8 cellular contexts compared by ENCODE assay signal in the genomic region with DNA sequence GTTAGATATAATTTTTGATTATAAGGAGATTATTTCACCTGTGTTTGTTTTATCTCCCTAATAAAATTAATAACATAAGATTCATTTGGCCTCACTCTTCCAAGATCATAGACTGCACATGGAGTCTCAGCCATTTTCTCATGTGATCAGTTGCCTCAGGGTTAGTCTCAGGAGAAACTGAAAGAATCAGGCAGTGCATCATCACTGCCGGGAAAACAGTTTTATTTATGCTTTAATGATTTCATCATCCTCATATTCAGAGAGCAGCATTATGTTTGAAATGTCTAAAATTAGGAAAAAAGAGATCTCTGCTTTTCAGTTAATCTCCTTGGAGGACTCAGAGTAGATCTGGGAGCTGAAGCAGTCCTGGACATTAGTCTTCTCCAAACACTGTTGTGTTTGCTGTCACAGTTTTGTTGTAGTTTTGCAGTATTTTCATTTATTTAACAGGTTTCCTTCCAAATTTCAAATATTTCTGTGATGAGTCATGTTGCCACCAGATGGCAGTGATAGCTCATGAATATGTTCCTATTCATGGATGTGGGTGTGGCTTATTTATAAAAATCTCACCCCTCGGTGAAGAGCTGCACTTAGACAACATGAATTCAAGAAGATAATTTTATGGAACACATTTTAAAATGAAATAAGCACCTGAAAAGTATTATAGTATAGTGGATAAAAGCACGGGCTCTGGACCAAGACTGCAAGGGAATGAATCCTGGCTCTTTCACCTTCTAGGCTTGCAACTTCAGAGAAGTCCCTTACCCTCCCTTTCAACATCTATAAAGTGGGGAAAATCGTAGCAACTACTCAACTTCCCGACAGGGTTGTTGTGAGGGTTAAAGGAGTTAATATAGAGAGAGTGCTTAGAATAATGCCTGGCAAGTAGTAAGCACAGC. TPM values are rescaled to one million over a fixed set of nuclear protein-coding genes. Genes with fewer than 3 reads are reported as not detected.
DNase-seq lines count a peak whose midpoint lies in the region; ATAC-seq and TF ChIP-seq lines count a peak whose summit lies in the region.

No MANE protein-coding gene starts in this region.

- TF ChIP-seq POLR2A in prostate gland (IDR thresholded peaks at IDR 0.05) = no peak

- no peaks in the 10 kb centered on the region for H3K9me3 ChIP-seq in CD8-positive, alpha-beta memory T cell (ENCODE audit: low read length)
- no peaks in the 10 kb centered on the region for H3K9me3 ChIP-seq in prostate gland

- no peak overlapping the region for H3K4me3 ChIP-seq in CD8-positive, alpha-beta memory T cell (ENCODE audit: low read length)
- no peak overlapping the region for H3K4me3 ChIP-seq in prostate gland

- H3K27me3 ChIP-seq in CD8-positive, alpha-beta memory T cell (ENCODE audit: insufficient read depth, low read length, poor library complexity, severe bottlenecking) = no peaks in the 10 kb centered on the region
- H3K27me3 ChIP-seq in prostate gland (replicated peaks; ENCODE audit: insufficient read depth) = no peaks in the 10 kb centered on the region

- 30% methylated on average over 5 of the region's 5 CpGs for WGBS in prostate gland

- no peaks in the 10 kb centered on the region for H3K27me3 Mint-ChIP-seq in CD8-positive, alpha-beta memory T cell
- no peaks in the 10 kb centered on the region for H3K27me3 Mint-ChIP-seq in activated CD4-positive, alpha-beta T cell treated with anti-CD3 and anti-CD28 coated beads, Interleukin-2, amount 10 ng/mL, durations not matched to agents 7 days and 5 days

- CTCF ChIA-PET in CD8-positive, alpha-beta memory T cell (lab: Charles Lee) = interaction anchor here (0.7 to 1.6 kb wide), 5 partner anchors 8 to 619 kb away, joined by 3 to 8 read pairs (median 5); partner anchors contain the start of gene CHD1L
- CTCF ChIA-PET in activated CD4-positive, alpha-beta T cell treated with anti-CD3 and anti-CD28 coated beads, Interleukin-2, amount 10 ng/mL, durations not matched to agents 7 days and 5 days (lab: Charles Lee) = interaction anchor here (0.7 to 2.3 kb wide), 7 partner anchors 13 to 793 kb away, joined by 3 to 9 read pairs (median 3); partner anchors contain the start of gene CHD1L

- intact Hi-C loops in prostate gland (cut with DNase I) = no loop called here

- H3K4me3 Mint-ChIP-seq in CD8-positive, alpha-beta memory T cell = no peak overlapping the region
- no peak overlapping the region for H3K4me3 Mint-ChIP-seq in activated CD4-positive, alpha-beta T cell treated with anti-CD3 and anti-CD28 coated beads, Interleukin-2, amount 10 ng/mL, durations not matched to agents 7 days and 5 days

- no peak overlapping the region for H3K27ac ChIP-seq in CD8-positive, alpha-beta memory T cell (ENCODE audit: low read depth, low read length)
- H3K27ac ChIP-seq in prostate gland = no peak overlapping the region

- H3K4me1 ChIP-seq in CD8-positive, alpha-beta memory T cell (ENCODE audit: insufficient read depth, low read length) = no peaks in the 10 kb centered on the region
- H3K4me1 ChIP-seq in prostate gland (replicated peaks) = no peaks in the 10 kb centered on the region

- H3K27ac Mint-ChIP-seq in CD8-positive, alpha-beta memory T cell = peak overlapping the region in 2 of 8 donors; percentile 33 to 57
- no peak overlapping the region for H3K27ac Mint-ChIP-seq in activated CD4-positive, alpha-beta T cell treated with anti-CD3 and anti-CD28 coated beads, Interleukin-2, amount 10 ng/mL, durations not matched to agents 7 days and 5 days

- H3K36me3 Mint-ChIP-seq in CD8-positive, alpha-beta memory T cell = peaks cover 10 to 71% (median 26%) of the 10 kb centered on the region in 3 donors
- peaks cover 57% of the 10 kb centered on the region for H3K36me3 Mint-ChIP-seq in activated CD4-positive, alpha-beta T cell treated with anti-CD3 and anti-CD28 coated beads, Interleukin-2, amount 10 ng/mL, durations not matched to agents 7 days and 5 days (ENCODE audit: low read depth)

- peaks cover 0 to 6% (median 0%) of the 10 kb centered on the region in 3 donors for H3K4me1 Mint-ChIP-seq in CD8-positive, alpha-beta memory T cell
- peaks cover 6% of the 10 kb centered on the region for H3K4me1 Mint-ChIP-seq in activated CD4-positive, alpha-beta T cell treated with anti-CD3 and anti-CD28 coated beads, Interleukin-2, amount 10 ng/mL, durations not matched to agents 7 days and 5 days

- H3K36me3 ChIP-seq in CD8-positive, alpha-beta memory T cell (ENCODE audit: insufficient read depth, low read length) = peaks cover 32% of the 10 kb centered on the region
- no peaks in the 10 kb centered on the region for H3K36me3 ChIP-seq in prostate gland

- no peaks in the 10 kb centered on the region for H3K9me3 Mint-ChIP-seq in CD8-positive, alpha-beta memory T cell
- no peaks in the 10 kb centered on the region for H3K9me3 Mint-ChIP-seq in activated CD4-positive, alpha-beta T cell treated with anti-CD3 and anti-CD28 coated beads, Interleukin-2, amount 10 ng/mL, durations not matched to agents 7 days and 5 days

- TF ChIP-seq CTCF in prostate gland (IDR thresholded peaks at IDR 0.05) = peak in 3 of 4 experiments; percentile 56 to 65 (median 60)

- DNase-seq in CD8-positive, alpha-beta memory T cell = peak in 3 of 5 donors; percentile 1 to 25 (median 8)
- peak; percentile 29 for DNase-seq in GM19240 (ENCODE audit: insufficient read length, low spot score)
- peak; percentile 58 for DNase-seq in NCI-H2196 (lab: John Stamatoyannopoulos, UW; ENCODE audit: unreplicated experiment)
- peak; percentile 61 for DNase-seq in activated CD4-positive, alpha-beta T cell treated with anti-CD3 and anti-CD28 coated beads, Interleukin-2, amount 10 ng/mL, durations not matched to agents 7 days and 5 days
- peak; percentile 64 for DNase-seq in glomerular visceral epithelial cell (ENCODE audit: extremely low spot score)
- DNase-seq in prostate gland (ENCODE audit: low spot score) = peak; percentile 16

- POLR2A ChIA-PET in CD8-positive, alpha-beta memory T cell (lab: Charles Lee) = no interaction called here
- POLR2A ChIA-PET in activated CD4-positive, alpha-beta T cell treated with anti-CD3 and anti-CD28 coated beads, Interleukin-2, amount 10 ng/mL, durations not matched to agents 7 days and 5 days (lab: Charles Lee) = no interaction called here

- ATAC-seq in GM18873 (IDR thresholded peaks at IDR 0.05; ENCODE audit: low FRiP score, unreplicated experiment) (no peak), HG02938 (IDR thresholded peaks at IDR 0.05; ENCODE audit: unreplicated experiment) (no peak)

RNA-seq across cellular contexts. Expression of gene CHD1L, which starts 31.2 kb away (rescaled TPM):
- 10 to 100 TPM; 51.2 to 52.8 TPM for total RNA-seq in CD8-positive, alpha-beta memory T cell
- polyA plus RNA-seq in CD8-positive, alpha-beta memory T cell = 21.2 TPM
- 10 to 100 TPM; 50.0 to 55.9 TPM for total RNA-seq in activated CD4-positive, alpha-beta T cell treated with anti-CD3 and anti-CD28 coated beads, Interleukin-2, amount 10 ng/mL, durations not matched to agents 7 days and 5 days
- total RNA-seq in prostate gland = 10 to 100 TPM; 21.4 to 22.0 TPM

RNA-seq across cellular contexts. Expression of gene FMO5, which starts 48.5 kb away (rescaled TPM):
- total RNA-seq in CD8-positive, alpha-beta memory T cell = under 1 TPM; 0.31 to 0.35 TPM
- polyA plus RNA-seq in CD8-positive, alpha-beta memory T cell = 1.2 TPM
- total RNA-seq in activated CD4-positive, alpha-beta T cell treated with anti-CD3 and anti-CD28 coated beads, Interleukin-2, amount 10 ng/mL, durations not matched to agents 7 days and 5 days = under 1 TPM; 0.48 to 0.72 TPM
- total RNA-seq in prostate gland = 10 to 100 TPM in 1 of 2 donors, 1 to 10 TPM in 1; 9.1 to 19.3 TPM

Comparison
In these comparisons a context has a peak if more than half of its experiments do, and no peak if none do; other contexts are left out.
1. DNase-seq: peak in every context shown above with its lines; median percentile 64 in glomerular visceral epithelial cell; 61 in activated CD4-positive, alpha-beta T cell treated with anti-CD3 and anti-CD28 coated beads, Interleukin-2, amount 10 ng/mL, durations not matched to agents 7 days and 5 days; 58 in NCI-H2196; 29 in GM19240; 16 in prostate gland; 8 in CD8-positive, alpha-beta memory T cell.
2. RNA of gene FMO5, which starts 48.5 kb away (total RNA-seq): 9.1 to 19.3 TPM in prostate gland; 0.48 to 0.72 TPM in activated CD4-positive, alpha-beta T cell treated with anti-CD3 and anti-CD28 coated beads, Interleukin-2, amount 10 ng/mL, durations not matched to agents 7 days and 5 days and 0.31 to 0.35 TPM in CD8-positive, alpha-beta memory T cell; every median in the first group is over 4 times any median in the second.